In the genomic region with DNA sequence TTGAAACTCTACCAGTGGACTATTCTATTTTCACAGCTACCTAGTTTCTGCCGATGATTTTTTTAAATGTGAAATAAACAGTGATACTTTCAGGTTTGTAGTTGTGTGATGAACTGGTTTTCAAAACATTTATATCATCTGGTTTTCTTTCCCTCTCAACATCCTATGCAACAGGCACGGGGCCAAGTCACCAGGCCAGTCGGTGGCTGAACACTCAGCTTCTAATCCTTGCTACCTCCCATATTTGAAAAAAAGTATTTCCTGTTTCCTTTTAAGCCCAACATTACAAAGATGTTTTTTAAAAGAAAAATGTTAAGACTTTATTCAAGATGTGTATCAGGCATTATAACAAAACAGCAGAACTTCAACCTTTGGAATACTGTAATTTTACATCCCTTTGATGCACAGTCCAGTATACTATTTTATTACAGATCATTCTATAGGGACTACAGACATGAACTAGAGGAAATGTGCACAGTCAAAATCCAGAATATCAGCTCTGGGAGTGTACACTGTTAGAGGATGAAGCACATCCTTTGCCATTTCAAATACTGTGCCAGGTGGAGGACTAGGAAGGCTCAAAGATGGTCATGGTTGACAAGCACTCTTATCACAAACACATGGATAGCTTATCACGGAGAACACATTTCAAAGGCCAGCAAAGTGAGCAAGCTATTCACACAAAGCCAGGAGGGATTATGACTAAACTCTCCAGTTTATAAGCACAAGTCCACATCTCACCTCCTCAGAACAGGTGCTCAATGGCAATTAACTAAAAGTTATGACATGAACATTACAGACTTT, we compare ENCODE assay signal across 12 cellular contexts. TPM values are rescaled to one million over a fixed set of nuclear protein-coding genes. Genes with fewer than 3 reads are reported as not detected.
A peak's percentile ranks its signal among the peaks of the same experiment; 100 is the strongest.
DNase-seq lines count a peak whose midpoint lies in the region; ATAC-seq, FAIRE-seq and TF ChIP-seq lines count a peak whose summit lies in the region.
"Had no signal": no experiment of that assay in that cellular context is flagged by ENCODE, and none has a peak within 500 bp of the region (broad histone marks: within the 10 kb centered on the region; RNA-seq: fewer than 3 reads in every experiment).

No MANE protein-coding gene starts in this region.

- FAIRE-seq in D721Med (lab: Jason Lieb, UNC), result no peak

- H4K20me1 ChIP-seq in PC-3 (ENCODE audit: low read length), result no peaks in the 10 kb centered on the region
- H4K20me1 ChIP-seq in PC-9 (ENCODE audit: insufficient read depth), result no peaks in the 10 kb centered on the region

- TF ChIP-seq CTCF in cardiac muscle cell (IDR thresholded peaks at IDR 0.05; ENCODE audit: low read depth, low read length) (no peak), PC-3 (conservative IDR thresholded peaks at IDR 0.05; ENCODE audit: low read depth, low read length) (no peak), fibroblast of pulmonary artery (IDR thresholded peaks at IDR 0.05; ENCODE audit: low read length, missing control alignments) (no peak), stomach (IDR thresholded peaks at IDR 0.05) (no peak), PC-9 (conservative IDR thresholded peaks at IDR 0.05) (no peak), D721Med (IDR thresholded peaks at IDR 0.05; ENCODE audit: insufficient read depth, missing control alignments) (no peak), adrenal gland (IDR thresholded peaks at IDR 0.05) (no peak)

- H3K4me3 ChIP-seq in cardiac muscle cell (no peak overlapping the region), PC-3 (ENCODE audit: low read length) (no peak overlapping the region), fibroblast of pulmonary artery (replicated peaks; ENCODE audit: low read depth, low read length) (no peak overlapping the region), stomach (no peak overlapping the region), PC-9 (no peak overlapping the region), adrenal gland (no peak overlapping the region)
- H3K4me3 ChIP-seq: right lobe of liver had no signal

- H3F3A ChIP-seq in PC-3 (ENCODE audit: low read length, unreplicated experiment), result no peaks in the 10 kb centered on the region
- H3F3A ChIP-seq in PC-9 (ENCODE audit: insufficient read depth, low read depth), result no peaks in the 10 kb centered on the region

- H3K36me3 ChIP-seq in cardiac muscle cell (peaks cover 38% of the 10 kb centered on the region), PC-3 (ENCODE audit: low read depth, low read length) (peaks cover 42% of the 10 kb centered on the region; the same call in 1 of the 2 replicates), stomach (peaks cover 0 to 50% (median 43%) of the 10 kb centered on the region in 4 donors), PC-9 (ENCODE audit: low read depth) (peaks cover 25% of the 10 kb centered on the region), adrenal gland (replicated peaks in 1 of 2) (peaks cover 0 to 38% of the 10 kb centered on the region in 2 donors)

- DNase-seq in cardiac muscle cell (ENCODE audit: low read depth in 1 of 2, low spot score in 1 of 2), result peak in 1 of 2 donors; percentile 16
- no peak for DNase-seq in left ventricle myocardium superior
- DNase-seq in PC-3, result no peak
- DNase-seq in fibroblast of pulmonary artery (ENCODE audit: low read depth), result peak; percentile 34
- peak; percentile 38 for DNase-seq in stomach
- no peak for DNase-seq in PC-9
- no peak for DNase-seq in D721Med (ENCODE audit: insufficient read length, low spot score)
- DNase-seq in adrenal gland, result no peak
- DNase-seq: activated naive CD4-positive, alpha-beta T cell treated with anti-CD3 and anti-CD28 coated beads, Interleukin-2, amount 50 U/mL, for 16 hours; foreskin fibroblast; GDM1 had no signal

- ATAC-seq in left ventricle myocardium superior, result no peak
- ATAC-seq in PC-3, result no peak

- H3K9me2 ChIP-seq in PC-3 (replicated peaks; ENCODE audit: low read length) (no peaks in the 10 kb centered on the region), PC-9 (ENCODE audit: insufficient read depth) (no peaks in the 10 kb centered on the region)

- H2AFZ ChIP-seq in PC-3 (ENCODE audit: low read length) (no peak overlapping the region), PC-9 (no peak overlapping the region)

- peak overlapping the region; percentile 38 for H3K27ac ChIP-seq in cardiac muscle cell
- H3K27ac ChIP-seq in PC-3 (ENCODE audit: low read length), result peak overlapping the region; percentile 40
- H3K27ac ChIP-seq in stomach, result peak overlapping the region in 4 of 5 donors; percentile 39 to 75 (median 64)
- no peak overlapping the region for H3K27ac ChIP-seq in PC-9
- H3K27ac ChIP-seq in adrenal gland, result no peak overlapping the region

- H3K4me2 ChIP-seq in PC-3 (ENCODE audit: low read length) (no peak overlapping the region), PC-9 (no peak overlapping the region)

- H3K79me2 ChIP-seq in PC-3 (ENCODE audit: low read length) (no peaks in the 10 kb centered on the region), PC-9 (ENCODE audit: low read depth) (no peaks in the 10 kb centered on the region)

- intact Hi-C loops in left ventricle myocardium superior (cut with micrococcal nuclease), result no loop called here
- intact Hi-C loops in PC-3 (cut with micrococcal nuclease), result no loop called here
- intact Hi-C loops in stomach (cut with DNase I; ENCODE audit: low total_unique reads), result no loop called here
- intact Hi-C loops in PC-9 (cut with micrococcal nuclease; ENCODE audit: unreplicated experiment), result no loop called here
- intact Hi-C loops in adrenal gland (cut with DNase I), result no loop called here

- BruUV-seq in PC-3 (replicated peaks; lab: Mats Ljungman, UMichigan) (no TSS peak), PC-9 (replicated peaks; lab: Mats Ljungman, UMichigan) (no TSS peak)

- TF ChIP-seq POLR2A in stomach (IDR thresholded peaks at IDR 0.05), result no peak
- no peak for TF ChIP-seq POLR2A in adrenal gland (IDR thresholded peaks at IDR 0.05)

- WGBS in stomach, 5 donors, result 24 to 41% (median 26%) methylated on average over 4 of the region's 4 CpGs
- WGBS in adrenal gland, 4 donors, result 54 to 57% (median 55%) methylated on average over 4 of the region's 4 CpGs

- POLR2A ChIA-PET in PC-3 (lab: Charles Lee; ENCODE audit: unreplicated experiment), result no interaction called here
- POLR2A ChIA-PET in PC-9 (lab: Charles Lee; ENCODE audit: unreplicated experiment), result no interaction called here

- H3K27me3 ChIP-seq in cardiac muscle cell, result no peaks in the 10 kb centered on the region
- no peaks in the 10 kb centered on the region for H3K27me3 ChIP-seq in PC-3 (ENCODE audit: low read length)
- no peaks in the 10 kb centered on the region for H3K27me3 ChIP-seq in stomach
- H3K27me3 ChIP-seq in PC-9 (ENCODE audit: insufficient read depth, low read depth), result no peaks in the 10 kb centered on the region
- no peaks in the 10 kb centered on the region for H3K27me3 ChIP-seq in adrenal gland
- H3K27me3 ChIP-seq: right lobe of liver had no signal

- H3K4me1 ChIP-seq in cardiac muscle cell (ENCODE audit: low read depth), result peaks cover 3% of the 10 kb centered on the region
- no peaks in the 10 kb centered on the region for H3K4me1 ChIP-seq in PC-3 (ENCODE audit: insufficient read depth, low read length)
- H3K4me1 ChIP-seq in stomach, result peaks cover 21 to 59% (median 40%) of the 10 kb centered on the region in 4 donors
- H3K4me1 ChIP-seq in PC-9 (replicated peaks; ENCODE audit: insufficient read depth), result no peaks in the 10 kb centered on the region
- no peaks in the 10 kb centered on the region for H3K4me1 ChIP-seq in adrenal gland (replicated peaks in 1 of 2)

- no peak for TF ChIP-seq EP300 in stomach (IDR thresholded peaks at IDR 0.05)

- no peak overlapping the region for H3K9ac ChIP-seq in PC-3 (ENCODE audit: low read length)

- no peaks in the 10 kb centered on the region for H3K9me3 ChIP-seq in cardiac muscle cell (ENCODE audit: low read depth)
- H3K9me3 ChIP-seq in PC-3 (ENCODE audit: low read length), result no peaks in the 10 kb centered on the region
- no peaks in the 10 kb centered on the region for H3K9me3 ChIP-seq in stomach
- no peaks in the 10 kb centered on the region for H3K9me3 ChIP-seq in PC-9 (ENCODE audit: insufficient read depth, low read depth)
- H3K9me3 ChIP-seq in adrenal gland (replicated peaks in 1 of 3), result no peaks in the 10 kb centered on the region
- H3K9me3 ChIP-seq: right lobe of liver had no signal

- CTCF ChIA-PET in PC-3 (lab: Charles Lee), result interaction anchor here (1.2 kb wide), 1 partner anchor 159 kb away, joined by 3 read pairs; no protein-coding TSS in a partner anchor
- CTCF ChIA-PET in PC-9 (lab: Charles Lee), result no interaction called here

RNA-seq across cellular contexts. Expression of a gene that starts 14.6 kb away (rescaled TPM):
- total RNA-seq in cardiac muscle cell (22.1 and 22.6 TPM in 2 replicates), left ventricle myocardium superior (101 TPM), PC-3 (2014; rRNA removed) (27.4 and 39.3 TPM in 2 replicates), stomach (10 to 100 TPM in 4 of 5 donors, 1 to 10 TPM in 1; 3.2 to 57.4 (median 17.4) TPM), PC-9 (2021) (25.2 and 28.1 TPM in 2 replicates), adrenal gland (10 to 100 TPM; 33.3 to 43.4 (median 41.9) TPM)
- polyA plus RNA-seq in cardiac muscle cell (24.4 and 30.2 TPM in 2 replicates), stomach (10 to 100 TPM; 28.0 to 43.8 (median 32.5) TPM), adrenal gland (100 to 1,000 TPM in 1 of 3 donors, 10 to 100 TPM in 2; 27.6 to 104 (median 32.9) TPM)

RNA-seq across cellular contexts. Expression of a gene that starts 18.6 kb away (rescaled TPM):
- total RNA-seq in cardiac muscle cell (107 and 112 TPM in 2 replicates), left ventricle myocardium superior (301 TPM), PC-3 (2014; rRNA removed) (97.7 and 106 TPM in 2 replicates), stomach (10 to 100 TPM; 30.1 to 94.5 (median 49.6) TPM), PC-9 (2021) (108 and 114 TPM in 2 replicates), adrenal gland (100 to 1,000 TPM in 6 of 8 donors, 10 to 100 TPM in 2; 94.6 to 161 (median 130) TPM)
- polyA plus RNA-seq in cardiac muscle cell (188 and 196 TPM in 2 replicates), stomach (10 to 100 TPM; 37.3 to 45.1 (median 37.5) TPM), adrenal gland (100 to 1,000 TPM in 1 of 3 donors, 10 to 100 TPM in 2; 32.2 to 192 (median 41.4) TPM)

Comparison
In these comparisons a context has a peak if more than half of its experiments do, and no peak if none do; other contexts are left out.
1. DNase-seq: peak in fibroblast of pulmonary artery (single experiment) and stomach (single experiment); none in left ventricle myocardium superior (single experiment), PC-3 (single experiment), PC-9 (0 of 2), D721Med (single experiment) and adrenal gland (0 of 7).
2. H3K27ac ChIP-seq: peak in cardiac muscle cell (single experiment), PC-3 (single experiment) and stomach (4 of 5); none in PC-9 (single experiment) and adrenal gland (0 of 5).